In the genomic region with DNA sequence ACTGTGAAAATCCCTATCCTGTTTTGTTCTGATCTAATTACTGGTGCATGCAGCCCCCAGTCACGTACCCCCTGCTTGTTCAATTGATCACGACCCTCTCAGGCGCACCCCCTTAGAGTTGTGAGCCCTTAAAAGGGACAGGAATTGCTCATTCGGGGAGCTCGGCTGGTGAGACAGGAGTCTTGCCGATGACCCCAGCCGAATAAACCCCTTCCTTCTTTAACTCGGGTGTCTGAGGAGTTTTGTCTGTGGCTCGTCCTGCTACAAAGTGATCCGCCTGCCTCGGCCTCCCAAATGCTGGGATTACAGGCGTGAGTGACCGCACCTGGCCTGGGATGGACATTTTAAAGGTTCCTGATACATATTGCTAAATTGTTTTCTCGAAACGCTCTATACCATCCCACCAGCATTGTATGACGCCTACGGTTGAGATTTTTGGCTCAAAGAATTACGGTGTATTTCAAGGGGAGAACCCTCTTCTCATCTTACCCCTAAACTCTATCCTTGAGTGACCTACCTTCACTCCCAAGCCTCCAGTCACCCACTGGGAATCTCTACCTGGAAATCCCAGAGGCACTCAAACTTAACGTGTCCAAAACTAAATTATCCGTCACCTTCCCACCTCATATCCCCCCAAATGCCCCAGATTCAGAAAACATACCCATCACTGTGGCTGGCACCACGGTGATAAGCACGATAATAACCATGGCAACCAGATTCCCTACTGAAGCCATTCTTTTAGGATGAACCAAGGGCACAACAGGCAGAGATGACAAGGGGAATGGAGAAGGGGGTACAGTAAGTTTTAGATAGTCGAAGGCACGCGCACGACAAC, we compare ENCODE assay signal across 7 cellular contexts. TPM values are rescaled to one million over a fixed set of nuclear protein-coding genes. Genes with fewer than 3 reads are reported as not detected.
DNase-seq lines count a peak whose midpoint lies in the region; ATAC-seq and TF ChIP-seq lines count a peak whose summit lies in the region.

No MANE protein-coding gene starts in this region.

- peak overlapping the region; percentile 94 for H3K4me3 Mint-ChIP-seq in nephron progenitor cell

- peak; percentile 19 for ATAC-seq in GM21390 (IDR thresholded peaks at IDR 0.05; ENCODE audit: unreplicated experiment)

- peaks cover 20% of the 10 kb centered on the region for H3K27me3 Mint-ChIP-seq in nephron progenitor cell (ENCODE audit: low read depth, poor library complexity)

- no peaks in the 10 kb centered on the region for H3K9me3 Mint-ChIP-seq in nephron progenitor cell

- peak overlapping the region; percentile 54 for H3K27ac Mint-ChIP-seq in nephron progenitor cell

- intact Hi-C loops in posterior vena cava (cut with DNase I) = no loop called here

- H3K4me3 ChIP-seq in LNCaP clone FGC (ENCODE audit: low read depth, low read length) = peak overlapping the region; percentile 89
- peak overlapping the region; percentile 82 for H3K4me3 ChIP-seq in coronary artery

- peaks cover 24% of the 10 kb centered on the region for H3K36me3 Mint-ChIP-seq in nephron progenitor cell (ENCODE audit: low read depth)

- TF ChIP-seq CTCF in LNCaP clone FGC (IDR thresholded peaks at IDR 0.05; ENCODE audit: control insufficient read depth, extremely low read depth, insufficient read depth) = no peak
- no peak for TF ChIP-seq CTCF in coronary artery (IDR thresholded peaks at IDR 0.05)
- no peak for TF ChIP-seq CTCF in nephron progenitor cell (IDR thresholded peaks at IDR 0.05)

- peaks cover 37% of the 10 kb centered on the region for H3K4me1 Mint-ChIP-seq in nephron progenitor cell

- H3K27ac ChIP-seq in coronary artery = peak overlapping the region; percentile 66 to 92

- no peak for DNase-seq in LNCaP clone FGC (ENCODE audit: low read depth)
- DNase-seq in coronary artery (ENCODE audit: low spot score) = no peak
- no peak for DNase-seq in nephron progenitor cell
- DNase-seq in kidney glomerular epithelial cell (lab: John Stamatoyannopoulos, UW) = no peak
- DNase-seq in SW 1271 (lab: John Stamatoyannopoulos, UW) = no peak
- no peak for DNase-seq in posterior vena cava (ENCODE audit: low spot score)

RNA-seq across cellular contexts. Expression of gene POLA2, which starts 0.8 kb away (rescaled TPM):
- 1 to 10 TPM; 6.0 to 6.1 TPM for total RNA-seq in posterior vena cava

RNA-seq across cellular contexts. Expression of gene CDC42EP2, which starts 53.7 kb away (rescaled TPM):
- 10 to 100 TPM; 15.7 to 16.2 TPM for total RNA-seq in posterior vena cava
